8 cellular contexts compared by ENCODE assay signal in genomic region chr14:54437954-54438353, GRCh38. TPM values are rescaled to one million over a fixed set of nuclear protein-coding genes. Genes with fewer than 3 reads are reported as not detected.
DNase-seq lines count a peak whose midpoint lies in the region; ATAC-seq, FAIRE-seq and TF ChIP-seq lines count a peak whose summit lies in the region.
"Not testable (repeated sequence)": the region's sequence is repeated elsewhere in the genome, so short reads cannot be mapped to it uniquely, and the experiment has no call there.

No MANE protein-coding gene starts in this region.

- not testable (repeated sequence) for TF ChIP-seq CTCF in DND-41 (IDR thresholded peaks at IDR 0.05; ENCODE audit: borderline replicate concordance, extremely low read depth, low read length, poor library complexity, severe bottlenecking); GM23338 (conservative IDR thresholded peaks at IDR 0.05; ENCODE audit: low read depth in 2 of 2); OCI-LY7 (conservative IDR thresholded peaks at IDR 0.05; ENCODE audit: low read length); SU-DHL-6 (IDR thresholded peaks at IDR 0.05; ENCODE audit: insufficient read depth, low read length, poor library complexity, severe bottlenecking); GM12878 (IDR thresholded peaks at IDR 0.05 in 2 of 3, conservative IDR thresholded peaks at IDR 0.05 in 1 of 3; ENCODE audit: control insufficient read depth in 2 of 3, extremely low read depth in 1 of 3, insufficient read depth in 1 of 3, low read depth in 3 of 3, low read length in 3 of 3); neural crest cell (conservative IDR thresholded peaks at IDR 0.05)

- TF ChIP-seq EP300 in GM12878 (IDR thresholded peaks at IDR 0.05; ENCODE audit: borderline replicate concordance in 1 of 2, control insufficient read depth in 1 of 2, low read depth in 2 of 2, low read length in 2 of 2), result not testable (repeated sequence)

- H3K27me3 Mint-ChIP-seq in GM23338 (ENCODE audit: insufficient read depth, low read depth, poor library complexity); activated T-cell treated with anti-CD3 and anti-CD28 coated beads, Interleukin-2, amount 50 U/mL, for 72 hours (ENCODE audit: low read depth); neural crest cell (ENCODE audit: low read depth): not testable (repeated sequence)

- peaks cover 30% of the 10 kb centered on the region; the same call in 2 of the 3 replicates for H3K36me3 Mint-ChIP-seq in GM23338 (ENCODE audit: low read depth)
- peaks cover 4 to 12% of the 10 kb centered on the region in 2 donors for H3K36me3 Mint-ChIP-seq in activated T-cell treated with anti-CD3 and anti-CD28 coated beads, Interleukin-2, amount 50 U/mL, for 72 hours (ENCODE audit: insufficient read depth in 2 of 2)
- H3K36me3 Mint-ChIP-seq in neural crest cell (ENCODE audit: low read depth), result not testable (repeated sequence)

- H3K27ac ChIP-seq in DND-41 (ENCODE audit: low read length); GM23338 (ENCODE audit: low read depth); Karpas-422 (ENCODE audit: low read length); OCI-LY7 (ENCODE audit: low read depth, low read length, poor library complexity, severe bottlenecking); SU-DHL-6 (ENCODE audit: low read depth, low read length); GM12878 (ENCODE audit: control insufficient read depth, insufficient read depth): not testable (repeated sequence)

- not testable (repeated sequence) for TF ChIP-seq POLR2A in GM12878 (IDR thresholded peaks at IDR 0.05; ENCODE audit: low read depth, low read length)

- H4K20me1 ChIP-seq in DND-41 (ENCODE audit: insufficient read depth, low read length) (peaks cover 39% of the 10 kb centered on the region; the same call in 1 of the 2 replicates), GM23338 (replicated peaks; ENCODE audit: insufficient read depth) (peaks cover 16% of the 10 kb centered on the region; the same call in 1 of the 2 replicates), OCI-LY7 (ENCODE audit: insufficient read depth, low read length) (peaks cover 53% of the 10 kb centered on the region)
- H4K20me1 ChIP-seq in Karpas-422 (ENCODE audit: insufficient read depth, low read depth, low read length); SU-DHL-6 (ENCODE audit: low read depth, low read length); GM12878 (ENCODE audit: control insufficient read depth, insufficient read depth): not testable (repeated sequence)

- RAD21 ChIA-PET in GM12878 (lab: Charles Lee; ENCODE audit: unreplicated experiment), result interaction anchor here (4.7 kb wide), 1 partner anchor 40 kb away, joined by 16 read pairs; the partner anchor contains the start of gene CDKN3

- not testable (repeated sequence) for DNase-seq in DND-41; GM23338 (ENCODE audit: low spot score); Karpas-422; OCI-LY7 (ENCODE audit: low spot score); activated T-cell treated with anti-CD3 and anti-CD28 coated beads, Interleukin-2, amount 50 U/mL, for 72 hours; GM12878 (ENCODE audit: low read depth, low spot score); neural crest cell (ENCODE audit: low read depth, low spot score)

- intact Hi-C loops in OCI-LY7 (cut with micrococcal nuclease; ENCODE audit: unreplicated experiment), result not testable (repeated sequence)
- intact Hi-C loops in GM12878 (cut with micrococcal nuclease; ENCODE audit: unreplicated experiment), result loop anchor here (5.0 kb wide), 1 partner anchor 41 kb away; the partner anchor contains the start of gene CDKN3

- H3K4me3 ChIP-seq in DND-41 (ENCODE audit: low read depth in 1 of 2, low read length in 2 of 2); GM23338; SU-DHL-6 (ENCODE audit: insufficient read depth, low read length, poor library complexity, severe bottlenecking): not testable (repeated sequence)
- peak overlapping the region; percentile 72; the same call in 1 of the 2 replicates for H3K4me3 ChIP-seq in Karpas-422 (ENCODE audit: low read length)
- peak overlapping the region; percentile 86 for H3K4me3 ChIP-seq in OCI-LY7 (ENCODE audit: low read depth, low read length, poor library complexity, severe bottlenecking)
- H3K4me3 ChIP-seq in GM12878, result peak overlapping the region; percentile 46; the same call in 1 of the 2 replicates

- in situ Hi-C loops in GM12878 (cut with MboI), result not testable (repeated sequence)

- peaks cover 82% of the 10 kb centered on the region for H3K79me2 ChIP-seq in DND-41 (ENCODE audit: insufficient read depth, low read length)
- peaks cover 77% of the 10 kb centered on the region for H3K79me2 ChIP-seq in GM23338 (replicated peaks; ENCODE audit: insufficient read depth)
- peaks cover 79% of the 10 kb centered on the region for H3K79me2 ChIP-seq in Karpas-422 (ENCODE audit: low read length)
- H3K79me2 ChIP-seq in OCI-LY7 (ENCODE audit: insufficient read depth, low read depth, low read length), result peaks cover 78% of the 10 kb centered on the region
- peaks cover 79% of the 10 kb centered on the region for H3K79me2 ChIP-seq in SU-DHL-6 (ENCODE audit: insufficient read depth, low read length)
- peaks cover 81% of the 10 kb centered on the region for H3K79me2 ChIP-seq in GM12878 (ENCODE audit: control insufficient read depth, insufficient read depth, low read length)

- not testable (repeated sequence) for H3K27ac Mint-ChIP-seq in GM23338; activated T-cell treated with anti-CD3 and anti-CD28 coated beads, Interleukin-2, amount 50 U/mL, for 72 hours; neural crest cell (ENCODE audit: unreplicated experiment)

- not testable (repeated sequence) for H3K27me3 ChIP-seq in DND-41 (ENCODE audit: insufficient read depth, low read length, poor library complexity); GM23338 (ENCODE audit: insufficient read depth); Karpas-422 (ENCODE audit: low read length); SU-DHL-6 (ENCODE audit: low read length); GM12878 (replicated peaks in 1 of 2; ENCODE audit: control insufficient read depth in 2 of 2, insufficient read depth in 2 of 2, low read length in 1 of 2)

- H3K4me2 ChIP-seq in DND-41 (ENCODE audit: insufficient read depth, low read length) (peak overlapping the region; percentile 70; the same call in 1 of the 2 replicates), GM23338 (peak overlapping the region; percentile 46; the same call in 1 of the 2 replicates), Karpas-422 (ENCODE audit: low read depth, low read length, poor library complexity, severe bottlenecking) (peak overlapping the region; percentile 83), OCI-LY7 (ENCODE audit: low read length) (peak overlapping the region; percentile 91), SU-DHL-6 (ENCODE audit: low read depth, low read length, poor library complexity, severe bottlenecking) (peak overlapping the region; percentile 34), GM12878 (ENCODE audit: control insufficient read depth, insufficient read depth) (peak overlapping the region; percentile 57)

- H3K9me2 ChIP-seq in GM23338 (ENCODE audit: insufficient read depth); Karpas-422 (replicated peaks; ENCODE audit: insufficient read depth, low read length); OCI-LY7 (ENCODE audit: insufficient read depth, low read length); SU-DHL-6 (replicated peaks; ENCODE audit: insufficient read depth, low read length): not testable (repeated sequence)

- not testable (repeated sequence) for H3K9ac ChIP-seq in DND-41 (ENCODE audit: low read depth, low read length); Karpas-422 (ENCODE audit: low read length); SU-DHL-6 (ENCODE audit: low read length); GM12878 (ENCODE audit: control insufficient read depth, insufficient read depth, low read length)

- POLR2A ChIA-PET in OCI-LY7 (lab: Charles Lee), result interaction anchor here (0.7 to 2.9 kb wide), 7 partner anchors 14 to 57 kb away, joined by 3 to 14 read pairs (median 6); partner anchors contain the start of gene CDKN3
- POLR2A ChIA-PET in GM12878 (lab: Charles Lee), result interaction anchor here (0.5 to 2.7 kb wide), 3 partner anchors 9 to 46 kb away, joined by 3 to 8 read pairs (median 7); partner anchors contain the start of gene CDKN3

- SMC1A ChIA-PET in GM12878 (lab: Charles Lee; ENCODE audit: uncharacterized antibody, unreplicated experiment), result interaction anchor here (0.8 to 2.0 kb wide), 6 partner anchors 17 to 50 kb away, joined by 3 to 5 read pairs (median 4); no protein-coding TSS in a partner anchor

- FAIRE-seq in GM12878 (lab: Jason Lieb, UNC), result not testable (repeated sequence)

- H3F3A ChIP-seq in GM23338 (replicated peaks; ENCODE audit: low read depth); SU-DHL-6 (ENCODE audit: insufficient read depth): not testable (repeated sequence)

- H3K36me3 ChIP-seq in DND-41 (ENCODE audit: insufficient read depth, low read length) (peaks cover 23% of the 10 kb centered on the region; the same call in 1 of the 2 replicates), Karpas-422 (ENCODE audit: insufficient read depth, low read length) (peaks cover 38% of the 10 kb centered on the region), OCI-LY7 (ENCODE audit: insufficient read depth, low read length) (peaks cover 66% of the 10 kb centered on the region)
- H3K36me3 ChIP-seq in GM23338 (ENCODE audit: insufficient read depth); SU-DHL-6 (ENCODE audit: low read length); GM12878 (ENCODE audit: control insufficient read depth in 2 of 2, insufficient read depth in 2 of 2, low read length in 1 of 2): not testable (repeated sequence)

- not testable (repeated sequence) for H3K9me3 Mint-ChIP-seq in GM23338; activated T-cell treated with anti-CD3 and anti-CD28 coated beads, Interleukin-2, amount 50 U/mL, for 72 hours; neural crest cell

- H3K4me1 ChIP-seq in DND-41 (ENCODE audit: insufficient read depth, low read length), result peaks cover 44% of the 10 kb centered on the region
- peaks cover 38% of the 10 kb centered on the region for H3K4me1 ChIP-seq in GM23338 (ENCODE audit: insufficient read depth)
- H3K4me1 ChIP-seq in Karpas-422 (ENCODE audit: low read length), result peaks cover 81% of the 10 kb centered on the region
- H3K4me1 ChIP-seq in OCI-LY7 (ENCODE audit: insufficient read depth, low read length, poor library complexity, severe bottlenecking), result peaks cover 75% of the 10 kb centered on the region
- H3K4me1 ChIP-seq in GM12878 (ENCODE audit: control insufficient read depth, insufficient read depth, low read length), result peaks cover 13% of the 10 kb centered on the region

- H3K4me1 Mint-ChIP-seq in GM23338 (peaks cover 59% of the 10 kb centered on the region), neural crest cell (peaks cover 53% of the 10 kb centered on the region)
- peaks cover 87% of the 10 kb centered on the region for H3K4me1 Mint-ChIP-seq in activated T-cell treated with anti-CD3 and anti-CD28 coated beads, Interleukin-2, amount 50 U/mL, for 72 hours (ENCODE audit: low read depth)

- H3K4me3 Mint-ChIP-seq in GM23338, result 0 out of 3 replicates have a peak overlapping the region, but pooled peaks have one; percentile 94
- H3K4me3 Mint-ChIP-seq in activated T-cell treated with anti-CD3 and anti-CD28 coated beads, Interleukin-2, amount 50 U/mL, for 72 hours, result peak overlapping the region; percentile 16 to 25
- H3K4me3 Mint-ChIP-seq in neural crest cell, result peak overlapping the region; percentile 97

- not testable (repeated sequence) for H2AFZ ChIP-seq in DND-41 (ENCODE audit: low read depth, low read length); GM23338; Karpas-422 (ENCODE audit: low read length); OCI-LY7 (ENCODE audit: low read length); SU-DHL-6 (ENCODE audit: low read depth, low read length, severe bottlenecking); GM12878 (ENCODE audit: control insufficient read depth, low read depth, low read length)

- 55% methylated on average over 4 of the region's 4 CpGs for WGBS in GM12878 (ENCODE audit: insufficient coverage, insufficient replicate concordance, low lambda C conversion rate, missing lambda C conversion rate)

- CTCF ChIA-PET in OCI-LY7 (lab: Charles Lee; ENCODE audit: unreplicated experiment), result not testable (repeated sequence)
- CTCF ChIA-PET in GM12878 (lab: Yijun Ruan, JAX), result interaction anchor here (0.6 to 1.7 kb wide), 6 partner anchors 18 to 336 kb away, joined by 3 to 6 read pairs (median 3); partner anchors contain the start of gene CDKN3

- not testable (repeated sequence) for TF ChIP-seq RAD21 in GM12878 (IDR thresholded peaks at IDR 0.05; ENCODE audit: insufficient read depth, low read depth, low read length)

- ATAC-seq in DND-41 (ENCODE audit: insufficient read depth, low read depth); GM23338; activated T-cell treated with anti-CD3 and anti-CD28 coated beads, Interleukin-2, amount 50 U/mL, for 72 hours (replicated peaks in 1 of 2); GM12878: not testable (repeated sequence)

- BruUV-seq in OCI-LY7 (replicated peaks; lab: Mats Ljungman, UMichigan); GM12878 (replicated peaks; lab: Mats Ljungman, UMichigan): not testable (repeated sequence)

- H3K9me3 ChIP-seq in DND-41 (ENCODE audit: insufficient read depth, low read length, severe bottlenecking); Karpas-422 (ENCODE audit: low read length); OCI-LY7 (ENCODE audit: low read length); SU-DHL-6 (ENCODE audit: insufficient read depth, low read length); GM12878 (replicated peaks; ENCODE audit: control insufficient read depth, insufficient read depth, low read length): not testable (repeated sequence)

RNA-seq across cellular contexts. Expression of gene CNIH1, which starts 3.2 kb away (rescaled TPM):
- total RNA-seq in GM23338 (2014; rRNA removed; shearing (Covaris generic)), result 172 and 197 TPM in 2 replicates
- 135 and 141 TPM in 2 replicates for polyA plus RNA-seq in GM23338 (2016; fragmentation: Nextera tagmentation; extraction: Ambion mirVana)
- total RNA-seq in Karpas-422 (2014; rRNA removed; shearing (Covaris generic); ENCODE audit: low replicate concordance), result 132 and 576 TPM in 2 replicates
- 18.7 and 29.7 TPM in 2 replicates for total RNA-seq in OCI-LY7 (2014; rRNA removed; shearing (Covaris generic))
- total RNA-seq in OCI-LY7 (2022), result 96.6 and 109 TPM in 2 replicates
- total RNA-seq in activated T-cell treated with anti-CD3 and anti-CD28 coated beads, Interleukin-2, amount 50 U/mL, for 72 hours, result 10 to 100 TPM; 86.7 to 92.2 TPM
- total RNA-seq in GM12878 (2013; cell fraction: nucleolus; rRNA removed), result 24.5 and 25.7 TPM in 2 replicates
- 48.9 and 51.9 TPM in 2 replicates for total RNA-seq in GM12878 (2014; rRNA removed)
- total RNA-seq in GM12878 (2014; rRNA removed; fragmentation: Illumina TruSeq; extraction: Trizol), result 56.9 and 60.8 TPM in 2 replicates
- 64.5 and 66.0 TPM in 2 replicates for total RNA-seq in GM12878 (2021)
- polyA plus RNA-seq in GM12878 (2011; ENCODE audit: low read depth), result 14.5 TPM
- polyA plus RNA-seq in GM12878 (2011; rRNA removed), result 202 and 230 TPM in 2 replicates
- polyA plus RNA-seq in GM12878 (2011; cell fraction: cytosol; rRNA removed), result 124 and 261 TPM in 2 replicates
- polyA plus RNA-seq in GM12878 (2011; cell fraction: nucleus; rRNA removed), result 24.5 and 41.0 TPM in 2 replicates
- 67.9 and 102 TPM in 2 replicates for polyA plus RNA-seq in GM12878 (2012)
- polyA plus RNA-seq in GM12878 (2014; fragmentation: Illumina TruSeq; extraction: Trizol), result 97.0 and 109 TPM in 2 replicates
- polyA plus RNA-seq in GM12878 (2014; fragmentation: Nextera tagmentation; extraction: Ambion mirVana), result 100 to 1,000 TPM; 206 to 274 TPM
- polyA plus RNA-seq in GM12878 (2014; rRNA removed), result 73.1 and 86.2 TPM in 2 replicates
- polyA plus RNA-seq in GM12878 (2016; fragmentation: Nextera tagmentation; extraction: Ambion mirVana), result 100 to 1,000 TPM; 110 to 112 TPM
- 145 and 152 TPM in 2 replicates for polyA minus RNA-seq in GM12878 (2011; rRNA and poly(A)+ RNA removed)
- 62.3 and 73.7 TPM in 2 replicates for polyA minus RNA-seq in GM12878 (2011; cell fraction: cytosol; rRNA and poly(A)+ RNA removed)
- polyA minus RNA-seq in GM12878 (2011; cell fraction: nucleus; rRNA and poly(A)+ RNA removed), result 10.0 and 18.3 TPM in 2 replicates
- total RNA-seq in neural crest cell, result 118 and 120 TPM in 2 replicates

RNA-seq across cellular contexts. Expression of gene CDKN3, which starts 41.1 kb away (rescaled TPM):
- 36.3 and 61.7 TPM in 2 replicates for total RNA-seq in GM23338 (2014; rRNA removed; shearing (Covaris generic))
- polyA plus RNA-seq in GM23338 (2016; fragmentation: Nextera tagmentation; extraction: Ambion mirVana), result 86.8 and 97.4 TPM in 2 replicates
- 57.8 and 96.1 TPM in 2 replicates for total RNA-seq in Karpas-422 (2014; rRNA removed; shearing (Covaris generic); ENCODE audit: low replicate concordance)
- total RNA-seq in OCI-LY7 (2014; rRNA removed; shearing (Covaris generic)), result 134 and 150 TPM in 2 replicates
- 157 and 189 TPM in 2 replicates for total RNA-seq in OCI-LY7 (2022)
- 100 to 1,000 TPM in 1 of 2 donors, 10 to 100 TPM in 1; 92.0 to 121 TPM for total RNA-seq in activated T-cell treated with anti-CD3 and anti-CD28 coated beads, Interleukin-2, amount 50 U/mL, for 72 hours
- 5.0 and 6.6 TPM in 2 replicates for total RNA-seq in GM12878 (2013; cell fraction: nucleolus; rRNA removed)
- 71.0 and 86.9 TPM in 2 replicates for total RNA-seq in GM12878 (2014; rRNA removed)
- total RNA-seq in GM12878 (2014; rRNA removed; fragmentation: Illumina TruSeq; extraction: Trizol), result 99.5 and 99.6 TPM in 2 replicates
- total RNA-seq in GM12878 (2021), result 54.9 and 61.8 TPM in 2 replicates
- 37.1 TPM for polyA plus RNA-seq in GM12878 (2011; ENCODE audit: low read depth)
- 111 and 155 TPM in 2 replicates for polyA plus RNA-seq in GM12878 (2011; rRNA removed)
- 51.6 and 62.4 TPM in 2 replicates for polyA plus RNA-seq in GM12878 (2011; cell fraction: cytosol; rRNA removed)
- polyA plus RNA-seq in GM12878 (2011; cell fraction: nucleus; rRNA removed), result 27.7 and 33.5 TPM in 2 replicates
- polyA plus RNA-seq in GM12878 (2012), result 42.5 and 53.2 TPM in 2 replicates
- polyA plus RNA-seq in GM12878 (2014; fragmentation: Illumina TruSeq; extraction: Trizol), result 111 and 118 TPM in 2 replicates
- polyA plus RNA-seq in GM12878 (2014; fragmentation: Nextera tagmentation; extraction: Ambion mirVana), result 100 to 1,000 TPM; 173 to 197 TPM
- 63.4 and 97.0 TPM in 2 replicates for polyA plus RNA-seq in GM12878 (2014; rRNA removed)
- 100 to 1,000 TPM; 149 to 167 TPM for polyA plus RNA-seq in GM12878 (2016; fragmentation: Nextera tagmentation; extraction: Ambion mirVana)
- 26.8 and 49.6 TPM in 2 replicates for polyA minus RNA-seq in GM12878 (2011; rRNA and poly(A)+ RNA removed)
- polyA minus RNA-seq in GM12878 (2011; cell fraction: cytosol; rRNA and poly(A)+ RNA removed), result 15.2 and 18.8 TPM in 2 replicates
- polyA minus RNA-seq in GM12878 (2011; cell fraction: nucleus; rRNA and poly(A)+ RNA removed), result 8.0 and 10.0 TPM in 2 replicates
- 39.4 and 43.8 TPM in 2 replicates for total RNA-seq in neural crest cell

RNA-seq across cellular contexts. Expression of gene GMFB, which starts 50.8 kb away (rescaled TPM):
- total RNA-seq in GM23338 (2014; rRNA removed; shearing (Covaris generic)), result 88.3 and 94.3 TPM in 2 replicates
- 44.4 and 56.5 TPM in 2 replicates for polyA plus RNA-seq in GM23338 (2016; fragmentation: Nextera tagmentation; extraction: Ambion mirVana)
- total RNA-seq in Karpas-422 (2014; rRNA removed; shearing (Covaris generic); ENCODE audit: low replicate concordance), result 35.9 and 81.8 TPM in 2 replicates
- 45.7 and 61.3 TPM in 2 replicates for total RNA-seq in OCI-LY7 (2014; rRNA removed; shearing (Covaris generic))
- 81.7 and 82.2 TPM in 2 replicates for total RNA-seq in OCI-LY7 (2022)
- 10 to 100 TPM; 29.9 to 34.4 TPM for total RNA-seq in activated T-cell treated with anti-CD3 and anti-CD28 coated beads, Interleukin-2, amount 50 U/mL, for 72 hours
- 92.7 and 93.3 TPM in 2 replicates for total RNA-seq in GM12878 (2013; cell fraction: nucleolus; rRNA removed)
- 42.4 and 63.9 TPM in 2 replicates for total RNA-seq in GM12878 (2014; rRNA removed)
- 58.2 and 59.7 TPM in 2 replicates for total RNA-seq in GM12878 (2014; rRNA removed; fragmentation: Illumina TruSeq; extraction: Trizol)
- 51.3 and 52.5 TPM in 2 replicates for total RNA-seq in GM12878 (2021)
- polyA plus RNA-seq in GM12878 (2011; ENCODE audit: low read depth), result 9.1 TPM
- 32.8 and 56.3 TPM in 2 replicates for polyA plus RNA-seq in GM12878 (2011; rRNA removed)
- 6.9 and 8.2 TPM in 2 replicates for polyA plus RNA-seq in GM12878 (2011; cell fraction: cytosol; rRNA removed)
- polyA plus RNA-seq in GM12878 (2011; cell fraction: nucleus; rRNA removed), result 14.8 and 15.0 TPM in 2 replicates
- 18.4 and 22.7 TPM in 2 replicates for polyA plus RNA-seq in GM12878 (2012)
- 50.2 and 69.5 TPM in 2 replicates for polyA plus RNA-seq in GM12878 (2014; fragmentation: Illumina TruSeq; extraction: Trizol)
- 10 to 100 TPM; 29.8 to 51.9 TPM for polyA plus RNA-seq in GM12878 (2014; fragmentation: Nextera tagmentation; extraction: Ambion mirVana)
- 29.3 and 32.8 TPM in 2 replicates for polyA plus RNA-seq in GM12878 (2014; rRNA removed)
- 10 to 100 TPM; 68.0 to 71.0 TPM for polyA plus RNA-seq in GM12878 (2016; fragmentation: Nextera tagmentation; extraction: Ambion mirVana)
- 21.4 and 23.6 TPM in 2 replicates for polyA minus RNA-seq in GM12878 (2011; rRNA and poly(A)+ RNA removed)
- 5.5 and 9.7 TPM in 2 replicates for polyA minus RNA-seq in GM12878 (2011; cell fraction: cytosol; rRNA and poly(A)+ RNA removed)
- 22.6 and 26.9 TPM in 2 replicates for polyA minus RNA-seq in GM12878 (2011; cell fraction: nucleus; rRNA and poly(A)+ RNA removed)
- 64.8 and 68.5 TPM in 2 replicates for total RNA-seq in neural crest cell

Comparison
In these comparisons a context has a peak if more than half of its experiments do, and no peak if none do; other contexts are left out.
1. H3K4me2 ChIP-seq: peak in every context shown above with its lines; median percentile 91 in OCI-LY7; 83 in Karpas-422; 70 in DND-41; 57 in GM12878; 46 in GM23338; 34 in SU-DHL-6.
2. H3K4me3 Mint-ChIP-seq: peak in every context shown above with its lines; median percentile 97 in neural crest cell; 94 in GM23338; 20 in activated T-cell treated with anti-CD3 and anti-CD28 coated beads, Interleukin-2, amount 50 U/mL, for 72 hours.